ENCODE assay signal across 12 cellular contexts in genomic region chr17:64455993-64456885, GRCh38. TPM values are rescaled to one million over a fixed set of nuclear protein-coding genes. Genes with fewer than 3 reads are reported as not detected.
DNase-seq lines count a peak whose midpoint lies in the region; ATAC-seq, FAIRE-seq and TF ChIP-seq lines count a peak whose summit lies in the region.
"Had no signal": no experiment of that assay in that cellular context is flagged by ENCODE, and none has a peak within 500 bp of the region (broad histone marks: within the 10 kb centered on the region; RNA-seq: fewer than 3 reads in every experiment).

No MANE protein-coding gene starts in this region.

- intact Hi-C loops in K562 (cut with micrococcal nuclease): no loop called here

- ATAC-seq in K562: no peak
- peak; percentile 91 to 92 for ATAC-seq in stimulated activated naive B cell treated with anti-CD40 and anti-IgM and Interleukin-4, amounts not matched to agents 10 μg/mL and 1 μg/mL and 100 μg/mL, for 72 hours (replicated peaks)
- ATAC-seq: foreskin keratinocyte; stimulated activated naive CD8-positive, alpha-beta T cell treated with anti-CD3 and anti-CD28 coated beads, Interleukin-15, amount 100 ng/mL, for 72 hours had no signal

- no peak for DNase-seq in activated naive CD4-positive, alpha-beta T cell treated with Interleukin-2 at 50 U/mL for 16 hours
- DNase-seq in NCI-H69 (lab: John Stamatoyannopoulos, UW): peak; percentile 18
- no peak for DNase-seq in K562 (ENCODE audit: extremely low read depth in 1 of 4, low spot score in 3 of 4)
- no peak for DNase-seq in stimulated activated naive B cell treated with anti-CD40 and anti-IgM and Interleukin-4, amounts not matched to agents 10 μg/mL and 1 μg/mL and 100 μg/mL, for 72 hours
- no peak for DNase-seq in NCI-H774 (lab: John Stamatoyannopoulos, UW)
- no peak for DNase-seq in cerebellum (ENCODE audit: low spot score)
- DNase-seq in nephron progenitor cell: no peak
- DNase-seq: foreskin keratinocyte; mammary epithelial cell; stimulated activated naive CD8-positive, alpha-beta T cell treated with anti-CD3 and anti-CD28 coated beads, Interleukin-15, amount 100 ng/mL, for 72 hours had no signal

- H3K36me3 ChIP-seq in K562 (ENCODE audit: control insufficient read depth, insufficient read depth, low read length): no peaks in the 10 kb centered on the region
- H3K36me3 ChIP-seq: cardiac muscle cell had no signal

- H3K9me1 ChIP-seq in K562 (ENCODE audit: control insufficient read depth, insufficient read depth, low read length): no peaks in the 10 kb centered on the region

- H3K27ac Mint-ChIP-seq in activated naive CD4-positive, alpha-beta T cell treated with anti-CD3 and anti-CD28 coated beads, Interleukin-2, amount 50 U/mL, for 24 hours: peak overlapping the region; percentile 74
- H3K27ac Mint-ChIP-seq in stimulated activated naive B cell treated with anti-CD40 and anti-IgM and Interleukin-4, amounts not matched to agents 10 μg/mL and 1 μg/mL and 100 μg/mL, for 72 hours: peak overlapping the region; percentile 94
- H3K27ac Mint-ChIP-seq in nephron progenitor cell: no peak overlapping the region

- WGBS in K562 (ENCODE audit: insufficient coverage, low coverage, missing lambda C conversion rate): 52% methylated on average over 8 of the region's 8 CpGs

- peak overlapping the region; percentile 53 for H2AFZ ChIP-seq in K562 (ENCODE audit: low read depth, low read length)

- no TSS peak for BruUV-seq in K562 (replicated peaks; lab: Mats Ljungman, UMichigan)

- in situ Hi-C loops in K562 (cut with MboI): no loop called here

- no peaks in the 10 kb centered on the region for H3K36me3 Mint-ChIP-seq in activated naive CD4-positive, alpha-beta T cell treated with anti-CD3 and anti-CD28 coated beads, Interleukin-2, amount 50 U/mL, for 24 hours
- H3K36me3 Mint-ChIP-seq in stimulated activated naive B cell treated with anti-CD40 and anti-IgM and Interleukin-4, amounts not matched to agents 10 μg/mL and 1 μg/mL and 100 μg/mL, for 72 hours: peaks cover 9 to 11% of the 10 kb centered on the region in 2 donors
- no peaks in the 10 kb centered on the region for H3K36me3 Mint-ChIP-seq in nephron progenitor cell (ENCODE audit: low read depth)

- no peak overlapping the region for H3K4me2 ChIP-seq in K562 (ENCODE audit: insufficient read depth, low read length)

- TF ChIP-seq CTCF in K562 (IDR thresholded peaks at IDR 0.05 in 2 of 3, conservative IDR thresholded peaks at IDR 0.05 in 1 of 3; ENCODE audit: insufficient read depth in 2 of 3, low read depth in 1 of 3, low read length in 3 of 3): no peak
- no peak for TF ChIP-seq CTCF in nephron progenitor cell (IDR thresholded peaks at IDR 0.05)

- no peak overlapping the region for H3K4me3 Mint-ChIP-seq in activated naive CD4-positive, alpha-beta T cell treated with anti-CD3 and anti-CD28 coated beads, Interleukin-2, amount 50 U/mL, for 24 hours
- peak overlapping the region; percentile 36 to 59 for H3K4me3 Mint-ChIP-seq in stimulated activated naive B cell treated with anti-CD40 and anti-IgM and Interleukin-4, amounts not matched to agents 10 μg/mL and 1 μg/mL and 100 μg/mL, for 72 hours
- H3K4me3 Mint-ChIP-seq in nephron progenitor cell: no peak overlapping the region
- H3K4me3 Mint-ChIP-seq: stimulated activated naive CD8-positive, alpha-beta T cell treated with anti-CD3 and anti-CD28 coated beads, Interleukin-15, amount 100 ng/mL, for 72 hours had no signal

- no peaks in the 10 kb centered on the region for H3K27me3 ChIP-seq in K562 (ENCODE audit: control insufficient read depth in 2 of 2, insufficient read depth in 2 of 2, low read length in 2 of 2)
- H3K27me3 ChIP-seq: cardiac muscle cell had no signal

- no peak for FAIRE-seq in K562 (lab: Jason Lieb, UNC)

- H3K9me3 Mint-ChIP-seq in activated naive CD4-positive, alpha-beta T cell treated with anti-CD3 and anti-CD28 coated beads, Interleukin-2, amount 50 U/mL, for 24 hours: no peaks in the 10 kb centered on the region
- H3K9me3 Mint-ChIP-seq in stimulated activated naive B cell treated with anti-CD40 and anti-IgM and Interleukin-4, amounts not matched to agents 10 μg/mL and 1 μg/mL and 100 μg/mL, for 72 hours: no peaks in the 10 kb centered on the region
- H3K9me3 Mint-ChIP-seq in nephron progenitor cell: no peaks in the 10 kb centered on the region
- H3K9me3 Mint-ChIP-seq: stimulated activated naive CD8-positive, alpha-beta T cell treated with anti-CD3 and anti-CD28 coated beads, Interleukin-15, amount 100 ng/mL, for 72 hours had no signal

- no peaks in the 10 kb centered on the region for H3K4me1 ChIP-seq in K562 (replicated peaks in 1 of 2; ENCODE audit: control insufficient read depth in 2 of 2, insufficient read depth in 2 of 2, low read length in 2 of 2)
- H3K4me1 ChIP-seq: foreskin keratinocyte had no signal

- H3K4me3 ChIP-seq in K562: no peak overlapping the region
- H3K4me3 ChIP-seq: cardiac muscle cell had no signal

- no peaks in the 10 kb centered on the region for H3K27me3 Mint-ChIP-seq in activated naive CD4-positive, alpha-beta T cell treated with anti-CD3 and anti-CD28 coated beads, Interleukin-2, amount 50 U/mL, for 24 hours
- H3K27me3 Mint-ChIP-seq in stimulated activated naive B cell treated with anti-CD40 and anti-IgM and Interleukin-4, amounts not matched to agents 10 μg/mL and 1 μg/mL and 100 μg/mL, for 72 hours: no peaks in the 10 kb centered on the region
- peaks cover 11% of the 10 kb centered on the region for H3K27me3 Mint-ChIP-seq in nephron progenitor cell (ENCODE audit: low read depth, poor library complexity)
- H3K27me3 Mint-ChIP-seq: stimulated activated naive CD8-positive, alpha-beta T cell treated with anti-CD3 and anti-CD28 coated beads, Interleukin-15, amount 100 ng/mL, for 72 hours had no signal

- H3K9ac ChIP-seq in K562 (ENCODE audit: insufficient read depth in 1 of 2, low read depth in 2 of 2, low read length in 2 of 2): no peak overlapping the region

- no peaks in the 10 kb centered on the region for H4K20me1 ChIP-seq in K562 (replicated peaks; ENCODE audit: control insufficient read depth, insufficient read depth, low read length)

- TF ChIP-seq RAD21 in K562 (CRISPR knock-in tag; conservative IDR thresholded peaks at IDR 0.05 in 1 of 2, IDR thresholded peaks at IDR 0.05 in 1 of 2): no peak

- H3K4me1 Mint-ChIP-seq in activated naive CD4-positive, alpha-beta T cell treated with anti-CD3 and anti-CD28 coated beads, Interleukin-2, amount 50 U/mL, for 24 hours: peaks cover 33% of the 10 kb centered on the region
- H3K4me1 Mint-ChIP-seq in stimulated activated naive B cell treated with anti-CD40 and anti-IgM and Interleukin-4, amounts not matched to agents 10 μg/mL and 1 μg/mL and 100 μg/mL, for 72 hours: peaks cover 24 to 62% of the 10 kb centered on the region in 2 donors
- H3K4me1 Mint-ChIP-seq in nephron progenitor cell: no peaks in the 10 kb centered on the region

- H3K9me3 ChIP-seq in K562 (replicated peaks; ENCODE audit: control insufficient read depth, insufficient read depth, low read depth, low read length): no peaks in the 10 kb centered on the region

- POLR2A ChIA-PET in K562 (lab: Yijun Ruan, JAX): interaction anchor here (0.5 to 1.7 kb wide), 4 partner anchors 11 to 165 kb away, joined by 3 to 8 read pairs (median 4); no protein-coding TSS in a partner anchor

- CTCF ChIA-PET in K562 (lab: Yijun Ruan, JAX; ENCODE audit: low intra/inter-chr PET ratio): no interaction called here

- no peaks in the 10 kb centered on the region for H3K79me2 ChIP-seq in K562 (ENCODE audit: control insufficient read depth, insufficient read depth, low read length)

- no peak overlapping the region for H3K27ac ChIP-seq in K562 (ENCODE audit: extremely low read depth, low read depth, low read length)
- H3K27ac ChIP-seq: cardiac muscle cell, foreskin keratinocyte had no signal

- no peak for TF ChIP-seq EP300 in K562 (IDR thresholded peaks at IDR 0.05; ENCODE audit: low read length)

- TF ChIP-seq POLR2A in K562 (conservative IDR thresholded peaks at IDR 0.05): no peak

RNA-seq across cellular contexts. Expression of gene MILR1, which starts 7.3 kb away (rescaled TPM):
- total RNA-seq in K562 (2011; cell fraction: chromatin; rRNA removed; ENCODE audit: low replicate concordance): 10.8 and 12.0 TPM in 2 replicates
- 5.0 and 6.2 TPM in 2 replicates for total RNA-seq in K562 (2011; cell fraction: nucleolus; rRNA removed)
- total RNA-seq in K562 (2011; cell fraction: nucleoplasm; rRNA removed): 5.9 and 8.5 TPM in 2 replicates
- total RNA-seq in K562 (2014; rRNA removed): 3.8 and 4.3 TPM in 2 replicates
- 7.5 and 8.7 TPM in 2 replicates for total RNA-seq in K562 (2014; rRNA removed; fragmentation: Illumina TruSeq; extraction: Trizol)
- 14.1 and 16.2 TPM in 2 replicates for total RNA-seq in K562 (2015; rRNA removed; fragmentation: Illumina TruSeq; extraction: Trizol)
- total RNA-seq in K562 (2021): 4.1 and 4.7 TPM in 2 replicates
- 5.6 and 9.7 TPM in 2 replicates for polyA plus RNA-seq in K562 (2011; rRNA removed)
- 4.1 and 8.7 TPM in 2 replicates for polyA plus RNA-seq in K562 (2011; cell fraction: cytosol; rRNA removed)
- polyA plus RNA-seq in K562 (2011; cell fraction: nucleus; rRNA removed): 10.0 and 12.4 TPM in 2 replicates
- 9.0 and 64.8 TPM in 2 replicates for polyA plus RNA-seq in K562 (2012)
- 13.3 and 14.7 TPM in 2 replicates for polyA plus RNA-seq in K562 (2014; fragmentation: Illumina TruSeq; extraction: Trizol)
- 1 to 10 TPM; 4.6 to 7.1 TPM for polyA plus RNA-seq in K562 (2014; fragmentation: Nextera tagmentation; extraction: Ambion mirVana)
- 7.1 and 7.8 TPM in 2 replicates for polyA plus RNA-seq in K562 (2014; rRNA removed)
- 3.8 and 5.5 TPM in 2 replicates for polyA minus RNA-seq in K562 (2011; rRNA and poly(A)+ RNA removed)
- 1.8 TPM in 1 of 2 replicates, not detected in the other for polyA minus RNA-seq in K562 (2011; cell fraction: cytosol; rRNA and poly(A)+ RNA removed)
- 2.2 and 5.1 TPM in 2 replicates for polyA minus RNA-seq in K562 (2011; cell fraction: nucleus; rRNA and poly(A)+ RNA removed)
- 3.0 TPM for total RNA-seq in cerebellum
- total RNA-seq: cardiac muscle cell, foreskin keratinocyte had no signal
- polyA plus RNA-seq: cardiac muscle cell, foreskin keratinocyte had no signal

RNA-seq across cellular contexts. Expression of gene POLG2, which starts 40.6 kb away (rescaled TPM):
- 92.4 and 167 TPM in 2 replicates for total RNA-seq in K562 (2011; cell fraction: chromatin; rRNA removed; ENCODE audit: low replicate concordance)
- 66.1 and 68.5 TPM in 2 replicates for total RNA-seq in K562 (2011; cell fraction: nucleolus; rRNA removed)
- total RNA-seq in K562 (2011; cell fraction: nucleoplasm; rRNA removed): 74.9 and 93.0 TPM in 2 replicates
- total RNA-seq in K562 (2014; rRNA removed) (26.6 and 28.8 TPM in 2 replicates), K562 (2014; rRNA removed; fragmentation: Illumina TruSeq; extraction: Trizol) (34.9 and 37.9 TPM in 2 replicates), K562 (2015; rRNA removed; fragmentation: Illumina TruSeq; extraction: Trizol) (36.4 and 37.0 TPM in 2 replicates), K562 (2021) (39.5 and 44.2 TPM in 2 replicates), cerebellum (12.9 TPM)
- polyA plus RNA-seq in K562 (2011; rRNA removed) (42.8 and 44.8 TPM in 2 replicates), K562 (2014; fragmentation: Illumina TruSeq; extraction: Trizol) (31.0 and 37.4 TPM in 2 replicates), K562 (2014; fragmentation: Nextera tagmentation; extraction: Ambion mirVana) (10 to 100 TPM; 13.4 to 14.6 TPM), K562 (2014; rRNA removed) (41.1 and 43.0 TPM in 2 replicates)
- polyA plus RNA-seq in K562 (2011; cell fraction: cytosol; rRNA removed): 7.8 and 17.8 TPM in 2 replicates
- 74.3 and 76.8 TPM in 2 replicates for polyA plus RNA-seq in K562 (2011; cell fraction: nucleus; rRNA removed)
- 32.5 and 35.4 TPM in 2 replicates for polyA plus RNA-seq in K562 (2012)
- polyA minus RNA-seq in K562 (2011; rRNA and poly(A)+ RNA removed): 34.0 and 36.5 TPM in 2 replicates
- 12.9 and 15.7 TPM in 2 replicates for polyA minus RNA-seq in K562 (2011; cell fraction: cytosol; rRNA and poly(A)+ RNA removed)
- 56.1 and 86.0 TPM in 2 replicates for polyA minus RNA-seq in K562 (2011; cell fraction: nucleus; rRNA and poly(A)+ RNA removed)

RNA-seq across cellular contexts. Expression of gene DDX5, which starts 49.9 kb away (rescaled TPM):
- 1,248 and 2,950 TPM in 2 replicates for total RNA-seq in K562 (2011; cell fraction: chromatin; rRNA removed; ENCODE audit: low replicate concordance)
- 714 and 743 TPM in 2 replicates for total RNA-seq in K562 (2011; cell fraction: nucleolus; rRNA removed)
- 971 and 1,084 TPM in 2 replicates for total RNA-seq in K562 (2011; cell fraction: nucleoplasm; rRNA removed)
- total RNA-seq in K562 (2014; rRNA removed): 239 and 306 TPM in 2 replicates
- 411 and 440 TPM in 2 replicates for total RNA-seq in K562 (2014; rRNA removed; fragmentation: Illumina TruSeq; extraction: Trizol)
- 386 and 426 TPM in 2 replicates for total RNA-seq in K562 (2015; rRNA removed; fragmentation: Illumina TruSeq; extraction: Trizol)
- total RNA-seq in K562 (2021): 616 and 622 TPM in 2 replicates
- 721 and 729 TPM in 2 replicates for polyA plus RNA-seq in K562 (2011; rRNA removed)
- 392 and 499 TPM in 2 replicates for polyA plus RNA-seq in K562 (2011; cell fraction: cytosol; rRNA removed)
- 2,138 and 2,865 TPM in 2 replicates for polyA plus RNA-seq in K562 (2011; cell fraction: nucleus; rRNA removed)
- 332 and 354 TPM in 2 replicates for polyA plus RNA-seq in K562 (2012)
- polyA plus RNA-seq in K562 (2014; fragmentation: Illumina TruSeq; extraction: Trizol): 579 and 604 TPM in 2 replicates
- 1,000 to 10,000 TPM in 1 of 2 experiments, 100 to 1,000 TPM in 1; 487 to 1,639 TPM for polyA plus RNA-seq in K562 (2014; fragmentation: Nextera tagmentation; extraction: Ambion mirVana)
- 1,331 and 1,452 TPM in 2 replicates for polyA plus RNA-seq in K562 (2014; rRNA removed)
- 481 and 488 TPM in 2 replicates for polyA minus RNA-seq in K562 (2011; rRNA and poly(A)+ RNA removed)
- polyA minus RNA-seq in K562 (2011; cell fraction: cytosol; rRNA and poly(A)+ RNA removed): 167 and 272 TPM in 2 replicates
- 1,052 and 1,975 TPM in 2 replicates for polyA minus RNA-seq in K562 (2011; cell fraction: nucleus; rRNA and poly(A)+ RNA removed)
- 380 TPM for total RNA-seq in cerebellum

RNA-seq across cellular contexts. Expression of gene CEP95, which starts 50.5 kb away (rescaled TPM):
- 138 and 394 TPM in 2 replicates for total RNA-seq in K562 (2011; cell fraction: chromatin; rRNA removed; ENCODE audit: low replicate concordance)
- total RNA-seq in K562 (2011; cell fraction: nucleolus; rRNA removed): 72.7 and 85.0 TPM in 2 replicates
- 132 and 153 TPM in 2 replicates for total RNA-seq in K562 (2011; cell fraction: nucleoplasm; rRNA removed)
- total RNA-seq in K562 (2014; rRNA removed) (51.3 and 53.5 TPM in 2 replicates), K562 (2014; rRNA removed; fragmentation: Illumina TruSeq; extraction: Trizol) (71.8 and 80.0 TPM in 2 replicates), K562 (2015; rRNA removed; fragmentation: Illumina TruSeq; extraction: Trizol) (50.0 and 57.1 TPM in 2 replicates), K562 (2021) (48.0 and 48.3 TPM in 2 replicates), cerebellum (107 TPM)
- polyA plus RNA-seq in K562 (2011; rRNA removed) (80.7 and 83.4 TPM in 2 replicates), K562 (2014; fragmentation: Illumina TruSeq; extraction: Trizol) (54.4 and 56.9 TPM in 2 replicates), K562 (2014; fragmentation: Nextera tagmentation; extraction: Ambion mirVana) (10 to 100 TPM; 26.7 to 40.0 TPM), K562 (2014; rRNA removed) (61.0 and 75.0 TPM in 2 replicates)
- polyA plus RNA-seq in K562 (2011; cell fraction: cytosol; rRNA removed): 9.7 and 20.4 TPM in 2 replicates
- polyA plus RNA-seq in K562 (2011; cell fraction: nucleus; rRNA removed): 149 and 214 TPM in 2 replicates
- 34.4 and 59.0 TPM in 2 replicates for polyA plus RNA-seq in K562 (2012)
- 62.6 and 76.6 TPM in 2 replicates for polyA minus RNA-seq in K562 (2011; rRNA and poly(A)+ RNA removed)
- 27.3 and 27.7 TPM in 2 replicates for polyA minus RNA-seq in K562 (2011; cell fraction: cytosol; rRNA and poly(A)+ RNA removed)
- polyA minus RNA-seq in K562 (2011; cell fraction: nucleus; rRNA and poly(A)+ RNA removed): 61.9 and 125 TPM in 2 replicates

Comparison
In these comparisons a context has a peak if more than half of its experiments do, and no peak if none do; other contexts are left out.
1. H3K4me3 Mint-ChIP-seq: peak in stimulated activated naive B cell treated with anti-CD40 and anti-IgM and Interleukin-4, amounts not matched to agents 10 μg/mL and 1 μg/mL and 100 μg/mL, for 72 hours (2 of 2); none in activated naive CD4-positive, alpha-beta T cell treated with anti-CD3 and anti-CD28 coated beads, Interleukin-2, amount 50 U/mL, for 24 hours (single experiment) and nephron progenitor cell (single experiment).